In genomic region chr1:29869802-29870201, GRCh38 we compare ENCODE assay signal across 27 cellular contexts.
"Had no signal": no experiment of that assay in that cellular context is flagged by ENCODE, and none has a peak within 500 bp of the region (broad histone marks: within the 10 kb centered on the region; RNA-seq: fewer than 3 reads in every experiment).

No MANE protein-coding gene starts in this region.

- H3K4me1 ChIP-seq: stomach, suprapubic skin, testis, thyroid gland, tibial artery, tibial nerve, transverse colon, upper lobe of left lung, upper lobe of right lung, uterus, vagina had no signal

- H3K9me3 ChIP-seq: stomach, suprapubic skin, testis, thoracic aorta, thyroid gland, tibial artery, tibial nerve, transverse colon, upper lobe of left lung, uterus, vagina had no signal

- H3K4me3 ChIP-seq: stomach, suprapubic skin, testis, thoracic aorta, thyroid gland, tibial artery, tibial nerve, transverse colon, upper lobe of left lung, upper lobe of right lung, uterus, vagina had no signal

- FAIRE-seq: urothelium cell line had no signal

- DNase-seq: stimulated activated CD4-positive, alpha-beta T cell treated with anti-CD3 and anti-CD28 coated beads, Interleukin-2, amount 100 ng/mL, for 48 hours; stimulated activated CD4-positive, alpha-beta T cell treated with anti-CD3 and anti-CD28 coated beads, Interleukin-4, amount 100 ng/mL, for 1 hour; stimulated activated CD4-positive, alpha-beta T cell treated with anti-CD3 and anti-CD28 coated beads, Interleukin-4, amount 100 ng/mL, for 24 hours; stimulated activated CD4-positive, alpha-beta T cell treated with anti-CD3 and anti-CD28 coated beads, Interleukin-4, amount 100 ng/mL, for 4 hours; stimulated activated CD8-positive, alpha-beta memory T cell treated with anti-CD3 and anti-CD28 coated beads, Interleukin-4, amount 100 ng/mL, for 48 hours; stimulated activated naive B cell treated with anti-CD40 and anti-IgM and Interleukin-4, amounts not matched to agents 10 μg/mL and 1 μg/mL and 100 μg/mL, for 72 hours; stimulated activated naive CD4-positive, alpha-beta T cell; stimulated activated naive CD4-positive, alpha-beta T cell treated with Interleukin-2 at 50 U/mL for 16 hours; stimulated activated naive CD8-positive, alpha-beta T cell treated with anti-CD3 and anti-CD28 coated beads, Interleukin-15, amount 100 ng/mL, for 72 hours; stimulated activated naive CD8-positive, alpha-beta T cell treated with anti-CD3 and anti-CD28 coated beads, Interleukin-15, Interleukin-2, amounts not matched to agents 100 U/mL and 50 U/mL, for 24 hours; stomach; substantia nigra; testis; thyroid gland; tibial artery; transverse colon; trophoblast cell; upper lobe of left lung; upper lobe of right lung; uterus had no signal

- H3K36me3 ChIP-seq: stomach, suprapubic skin, thoracic aorta, thyroid gland, tibial nerve, transverse colon, upper lobe of left lung, upper lobe of right lung, uterus, vagina had no signal

- ATAC-seq: stimulated activated effector memory CD8-positive, alpha-beta T cell treated with anti-CD3 and anti-CD28 coated beads, Interleukin-12 subunit alpha, Interleukin-12 subunit beta, amount 100 ng/mL, for 72 hours; stimulated activated memory B cell treated with anti-CD40 and anti-IgM and Interleukin-4, amounts not matched to agents 10 μg/mL and 1 μg/mL and 100 μg/mL, for 72 hours; stimulated activated naive B cell treated with anti-CD40 and anti-IgM and Interleukin-4, amounts not matched to agents 10 μg/mL and 1 μg/mL and 100 μg/mL, for 72 hours; stimulated activated naive CD8-positive, alpha-beta T cell treated with anti-CD3 and anti-CD28 coated beads, Interleukin-15, amount 100 ng/mL, for 72 hours; stimulated activated naive CD8-positive, alpha-beta T cell treated with anti-CD3 and anti-CD28 coated beads, Interleukin-15, Interleukin-2, amounts not matched to agents 100 U/mL and 50 U/mL, for 24 hours; upper lobe of right lung had no signal

- H3K27me3 ChIP-seq: testis, tibial nerve, upper lobe of left lung, uterus, vagina had no signal

- H3K27ac ChIP-seq: stomach, suprapubic skin, testis, thoracic aorta, thyroid gland, tibial artery, tibial nerve, transverse colon, upper lobe of left lung, upper lobe of right lung, uterus, vagina had no signal
